24 cellular contexts compared by ENCODE assay signal in genomic region chr17:6608321-6608720, GRCh38. TPM values are rescaled to one million over a fixed set of nuclear protein-coding genes. Genes with fewer than 3 reads are reported as not detected.
DNase-seq lines count a peak whose midpoint lies in the region; ATAC-seq, FAIRE-seq and TF ChIP-seq lines count a peak whose summit lies in the region.
"Had no signal": no experiment of that assay in that cellular context is flagged by ENCODE, and none has a peak within 500 bp of the region (broad histone marks: within the 10 kb centered on the region; RNA-seq: fewer than 3 reads in every experiment).

No MANE protein-coding gene starts in this region.

- in situ Hi-C loops in GM23248 (cut with MboI): no loop called here

- peaks cover 45% of the 10 kb centered on the region for H3K36me3 ChIP-seq in GM23248 (ENCODE audit: low read depth)
- peaks cover 29% of the 10 kb centered on the region in 2 experiments for H3K36me3 ChIP-seq in endothelial cell of umbilical vein (ENCODE audit: control insufficient read depth in 2 of 2, extremely low read depth in 1 of 2, insufficient read depth in 2 of 2, low read length in 2 of 2)
- peaks cover 73% of the 10 kb centered on the region for H3K36me3 ChIP-seq in osteoblast (ENCODE audit: insufficient read depth, low read length)
- peaks cover 0 to 73% of the 10 kb centered on the region in 2 donors for H3K36me3 ChIP-seq in left lung
- peaks cover 6 to 85% of the 10 kb centered on the region in 2 donors for H3K36me3 ChIP-seq in psoas muscle (ENCODE audit: insufficient read depth in 1 of 2, low read depth in 1 of 2)
- H3K36me3 ChIP-seq: BE2C, ovary had no signal

- BruUV-seq in endothelial cell of umbilical vein (replicated peaks; lab: Mats Ljungman, UMichigan): no TSS peak

- no peak overlapping the region for H2AFZ ChIP-seq in GM23248
- no peak overlapping the region for H2AFZ ChIP-seq in endothelial cell of umbilical vein (ENCODE audit: low read depth, low read length)
- no peak overlapping the region for H2AFZ ChIP-seq in osteoblast (ENCODE audit: low read length)

- H4K20me1 ChIP-seq in GM23248 (ENCODE audit: insufficient read depth) (no peaks in the 10 kb centered on the region), endothelial cell of umbilical vein (replicated peaks; ENCODE audit: control insufficient read depth, extremely low read depth, insufficient read depth, low read length) (no peaks in the 10 kb centered on the region), osteoblast (ENCODE audit: insufficient read depth, low read length) (peaks cover 4% of the 10 kb centered on the region)

- TF ChIP-seq POLR2A in endothelial cell of umbilical vein (IDR thresholded peaks at IDR 0.05; ENCODE audit: low read depth, low read length): no peak

- H3K4me3 ChIP-seq in GM23248: no peak overlapping the region
- no peak overlapping the region for H3K4me3 ChIP-seq in endothelial cell of umbilical vein (replicated peaks in 1 of 3; ENCODE audit: insufficient read depth in 1 of 3, low read depth in 1 of 3, low read length in 3 of 3)
- H3K4me3 ChIP-seq in osteoblast (ENCODE audit: insufficient read depth, low read length): no peak overlapping the region
- H3K4me3 ChIP-seq in left lung: no peak overlapping the region
- no peak overlapping the region for H3K4me3 ChIP-seq in psoas muscle
- H3K4me3 ChIP-seq: K562, ovary, stomach had no signal

- H3K27ac ChIP-seq in GM23248: peak overlapping the region; percentile 30; the same call in 1 of the 2 replicates
- no peak overlapping the region for H3K27ac ChIP-seq in endothelial cell of umbilical vein (ENCODE audit: insufficient read depth, low read depth, low read length)
- H3K27ac ChIP-seq in osteoblast (ENCODE audit: low read depth, low read length): peak overlapping the region; percentile 5
- no peak overlapping the region for H3K27ac ChIP-seq in left lung
- H3K27ac ChIP-seq in psoas muscle: no peak overlapping the region
- H3K27ac ChIP-seq: ovary, stomach, VCaP had no signal

- FAIRE-seq in RCC 7860 (lab: Jason Lieb, UNC) (peak; percentile 66), endothelial cell of umbilical vein (lab: Jason Lieb, UNC) (no peak)
- FAIRE-seq: K562 had no signal

- intact Hi-C loops in endothelial cell of umbilical vein (cut with micrococcal nuclease): no loop called here
- intact Hi-C loops in left lung (cut with DNase I): no loop called here
- intact Hi-C loops in psoas muscle (cut with DNase I): no loop called here

- H3F3A ChIP-seq in GM23248 (ENCODE audit: insufficient read depth): no peaks in the 10 kb centered on the region

- no peaks in the 10 kb centered on the region for H3K9me1 ChIP-seq in endothelial cell of umbilical vein (replicated peaks; ENCODE audit: control insufficient read depth, extremely low read depth, insufficient read depth, low read length)

- H3K9me3 ChIP-seq in GM23248 (ENCODE audit: low read depth) (no peaks in the 10 kb centered on the region), endothelial cell of umbilical vein (replicated peaks; ENCODE audit: control insufficient read depth, insufficient read depth, low read length) (no peaks in the 10 kb centered on the region), osteoblast (ENCODE audit: low read depth, low read length) (no peaks in the 10 kb centered on the region), left lung (no peaks in the 10 kb centered on the region), psoas muscle (no peaks in the 10 kb centered on the region)
- H3K9me3 ChIP-seq: BE2C, Caco-2, ovary, stomach had no signal

- POLR2A ChIA-PET in endothelial cell of umbilical vein (lab: Charles Lee): no interaction called here

- DNase-seq in GM23248 (peak; percentile 73), RCC 7860 (ENCODE audit: low spot score) (peak; percentile 70), endothelial cell of umbilical vein (ENCODE audit: low read depth, low spot score) (no peak), osteoblast (ENCODE audit: insufficient read length, low spot score, missing footprints) (no peak), left lung (no peak), psoas muscle (no peak), activated gamma-delta T cell (lab: John Stamatoyannopoulos, UW) (no peak)
- DNase-seq: amniotic stem cell; BE2C; Caco-2; GDM1; mesenchymal stem cell; naive thymus-derived CD4-positive, alpha-beta T cell; NCI-H1048; NCI-H524; ovary; SIG-M5; stimulated activated CD4-positive, alpha-beta T cell treated with anti-CD3 and anti-CD28 coated beads, Interleukin-4, amount 100 ng/mL, for 1 hour; stomach; T-helper 17 cell had no signal

- H3K9me2 ChIP-seq in GM23248 (ENCODE audit: insufficient read depth): no peaks in the 10 kb centered on the region

- no peak overlapping the region for H3K4me2 ChIP-seq in GM23248 (ENCODE audit: unreplicated experiment)
- H3K4me2 ChIP-seq in endothelial cell of umbilical vein (ENCODE audit: insufficient read depth, low read length): no peak overlapping the region
- no peak overlapping the region for H3K4me2 ChIP-seq in osteoblast (ENCODE audit: insufficient read depth, low read length)

- dilution Hi-C loops in endothelial cell of umbilical vein (cut with MboI; ENCODE audit: extremely low pct_ligation_motif_present, low sequenced_read_pairs): no loop called here

- H3K4me1 ChIP-seq in GM23248 (ENCODE audit: insufficient read depth) (peaks cover 7% of the 10 kb centered on the region), endothelial cell of umbilical vein (ENCODE audit: control insufficient read depth, extremely low read depth, insufficient read depth, low read length) (no peaks in the 10 kb centered on the region), osteoblast (ENCODE audit: insufficient read depth, low read length) (peaks cover 2% of the 10 kb centered on the region), left lung (peaks cover 0 to 6% of the 10 kb centered on the region in 2 donors), psoas muscle (no peaks in the 10 kb centered on the region)
- H3K4me1 ChIP-seq: BE2C, Caco-2 had no signal

- TF ChIP-seq CTCF in endothelial cell of umbilical vein (IDR thresholded peaks at IDR 0.05; ENCODE audit: extremely low read depth in 1 of 2, insufficient read depth in 1 of 2, low read depth in 1 of 2, low read length in 2 of 2): no peak
- no peak for TF ChIP-seq CTCF in osteoblast (IDR thresholded peaks at IDR 0.05; ENCODE audit: extremely low read depth, low read depth, low read length)
- no peak for TF ChIP-seq CTCF in left lung (IDR thresholded peaks at IDR 0.05)
- no peak for TF ChIP-seq CTCF in psoas muscle (IDR thresholded peaks at IDR 0.05)

- H3K79me2 ChIP-seq in GM23248 (ENCODE audit: insufficient read depth) (peaks cover 13% of the 10 kb centered on the region), endothelial cell of umbilical vein (ENCODE audit: control insufficient read depth, insufficient read depth, low read length) (peaks cover under 1% of the 10 kb centered on the region), osteoblast (ENCODE audit: insufficient read depth, low read length) (peaks cover 2% of the 10 kb centered on the region)

- ATAC-seq in left lung (no peak), psoas muscle (no peak), GM21619 (IDR thresholded peaks at IDR 0.05; ENCODE audit: unreplicated experiment) (no peak)
- ATAC-seq: K562; naive thymus-derived CD4-positive, alpha-beta T cell; T-helper 17 cell had no signal

- WGBS in GM23248 (ENCODE audit: low coverage in 1 of 2, low lambda C conversion rate in 2 of 2, missing lambda C conversion rate in 2 of 2), 2 experiments: 35 to 41% methylated on average over 3 of the region's 3 CpGs
- 79 to 91% (median 86%) methylated on average over 3 of the region's 3 CpGs for WGBS in psoas muscle, 3 donors

- no peak overlapping the region for H3K9ac ChIP-seq in GM23248
- no peak overlapping the region for H3K9ac ChIP-seq in endothelial cell of umbilical vein (replicated peaks; ENCODE audit: extremely low read depth, insufficient read depth, low read length)

- H3K27me3 ChIP-seq in GM23248 (replicated peaks; ENCODE audit: insufficient read depth) (no peaks in the 10 kb centered on the region), endothelial cell of umbilical vein (ENCODE audit: control insufficient read depth in 2 of 2, insufficient read depth in 2 of 2, low read length in 2 of 2) (no peaks in the 10 kb centered on the region), osteoblast (ENCODE audit: insufficient read depth, low read length) (no peaks in the 10 kb centered on the region), left lung (no peaks in the 10 kb centered on the region), psoas muscle (ENCODE audit: insufficient read depth in 3 of 3, low read length in 2 of 3) (no peaks in the 10 kb centered on the region)
- H3K27me3 ChIP-seq: BE2C, ovary, stomach had no signal

- CTCF ChIA-PET in endothelial cell of umbilical vein (lab: Charles Lee): interaction anchor here (0.7 to 2.6 kb wide), 5 partner anchors 10 to 137 kb away, joined by 3 to 7 read pairs (median 5); no protein-coding TSS in a partner anchor

RNA-seq across cellular contexts. Expression of gene KIAA0753, which starts 32.2 kb away (rescaled TPM):
- total RNA-seq in GM23248 (2014; rRNA removed; shearing (Covaris generic)): 14.2 and 20.5 TPM in 2 replicates
- 5.8 and 6.9 TPM in 2 replicates for polyA plus RNA-seq in GM23248 (2016; fragmentation: Nextera tagmentation; extraction: Ambion mirVana)
- 20.1 and 23.9 TPM in 2 replicates for total RNA-seq in endothelial cell of umbilical vein
- polyA plus RNA-seq in endothelial cell of umbilical vein: 3.7 and 5.3 TPM in 2 replicates
- polyA plus RNA-seq in endothelial cell of umbilical vein (2011; cell fraction: cytosol; rRNA removed): 5.6 and 6.3 TPM in 2 replicates
- 36.4 and 36.7 TPM in 2 replicates for polyA plus RNA-seq in endothelial cell of umbilical vein (2011; cell fraction: nucleus; rRNA removed)
- polyA plus RNA-seq in endothelial cell of umbilical vein (2012): 15.5 and 16.5 TPM in 2 replicates
- 8.6 and 14.6 TPM in 2 replicates for polyA minus RNA-seq in endothelial cell of umbilical vein
- 6.1 TPM for polyA minus RNA-seq in endothelial cell of umbilical vein (2011; cell fraction: cytosol; rRNA and poly(A)+ RNA removed)
- 16.4 and 31.4 TPM in 2 replicates for polyA minus RNA-seq in endothelial cell of umbilical vein (2011; cell fraction: nucleus; rRNA and poly(A)+ RNA removed)
- total RNA-seq in osteoblast: 17.0 and 23.6 TPM in 2 replicates
- 10 to 100 TPM; 15.8 to 18.6 TPM for total RNA-seq in left lung
- total RNA-seq in psoas muscle: 1 to 10 TPM; 2.7 to 4.3 (median 3.0) TPM
- polyA plus RNA-seq in psoas muscle: 1 to 10 TPM; 2.4 to 4.7 (median 3.5) TPM

RNA-seq across cellular contexts. Expression of gene TXNDC17, which starts 32.5 kb away (rescaled TPM):
- 112 and 152 TPM in 2 replicates for total RNA-seq in GM23248 (2014; rRNA removed; shearing (Covaris generic))
- polyA plus RNA-seq in GM23248 (2016; fragmentation: Nextera tagmentation; extraction: Ambion mirVana) (630 and 673 TPM in 2 replicates), endothelial cell of umbilical vein (220 and 297 TPM in 2 replicates), psoas muscle (100 to 1,000 TPM in 2 of 3 donors, 10 to 100 TPM in 1; 81.1 to 159 (median 100) TPM)
- total RNA-seq in endothelial cell of umbilical vein (101 and 103 TPM in 2 replicates), osteoblast (70.6 and 79.0 TPM in 2 replicates), left lung (100 to 1,000 TPM in 1 of 2 donors, 10 to 100 TPM in 1; 93.1 to 102 TPM), psoas muscle (10 to 100 TPM; 27.5 to 41.1 (median 30.9) TPM)
- polyA plus RNA-seq in endothelial cell of umbilical vein (2011; cell fraction: cytosol; rRNA removed): 376 and 452 TPM in 2 replicates
- polyA plus RNA-seq in endothelial cell of umbilical vein (2011; cell fraction: nucleus; rRNA removed): 95.2 and 117 TPM in 2 replicates
- 251 and 331 TPM in 2 replicates for polyA plus RNA-seq in endothelial cell of umbilical vein (2012)
- polyA minus RNA-seq in endothelial cell of umbilical vein: 27.2 and 46.9 TPM in 2 replicates
- 57.1 TPM for polyA minus RNA-seq in endothelial cell of umbilical vein (2011; cell fraction: cytosol; rRNA and poly(A)+ RNA removed)
- 7.5 and 13.0 TPM in 2 replicates for polyA minus RNA-seq in endothelial cell of umbilical vein (2011; cell fraction: nucleus; rRNA and poly(A)+ RNA removed)

RNA-seq across cellular contexts. Expression of gene MED31, which starts 43.1 kb away (rescaled TPM):
- total RNA-seq in GM23248 (2014; rRNA removed; shearing (Covaris generic)): 4.8 and 8.9 TPM in 2 replicates
- polyA plus RNA-seq in GM23248 (2016; fragmentation: Nextera tagmentation; extraction: Ambion mirVana) (64.9 and 70.0 TPM in 2 replicates), endothelial cell of umbilical vein (13.7 and 15.5 TPM in 2 replicates), psoas muscle (10 to 100 TPM; 12.7 to 55.2 (median 22.0) TPM)
- total RNA-seq in endothelial cell of umbilical vein (28.0 and 29.4 TPM in 2 replicates), osteoblast (5.4 and 9.1 TPM in 2 replicates), left lung (10 to 100 TPM; 19.1 to 26.8 TPM), psoas muscle (10 to 100 TPM; 12.2 to 12.8 (median 12.7) TPM)
- polyA plus RNA-seq in endothelial cell of umbilical vein (2011; cell fraction: cytosol; rRNA removed): 20.9 and 22.3 TPM in 2 replicates
- polyA plus RNA-seq in endothelial cell of umbilical vein (2011; cell fraction: nucleus; rRNA removed): 11.6 and 12.5 TPM in 2 replicates
- polyA plus RNA-seq in endothelial cell of umbilical vein (2012): 19.4 and 26.0 TPM in 2 replicates
- 6.0 and 9.9 TPM in 2 replicates for polyA minus RNA-seq in endothelial cell of umbilical vein
- 5.8 TPM for polyA minus RNA-seq in endothelial cell of umbilical vein (2011; cell fraction: cytosol; rRNA and poly(A)+ RNA removed)
- polyA minus RNA-seq in endothelial cell of umbilical vein (2011; cell fraction: nucleus; rRNA and poly(A)+ RNA removed): 16.3 and 24.4 TPM in 2 replicates

RNA-seq across cellular contexts. Expression of gene C17orf100, which starts 43.2 kb away (rescaled TPM):
- total RNA-seq in GM23248 (2014; rRNA removed; shearing (Covaris generic)): 0.63 and 0.86 TPM in 2 replicates
- 5.2 and 5.5 TPM in 2 replicates for polyA plus RNA-seq in GM23248 (2016; fragmentation: Nextera tagmentation; extraction: Ambion mirVana)
- total RNA-seq in endothelial cell of umbilical vein: 1.4 and 1.6 TPM in 2 replicates
- polyA plus RNA-seq in endothelial cell of umbilical vein: 0.99 and 1.6 TPM in 2 replicates
- polyA plus RNA-seq in endothelial cell of umbilical vein (2011; cell fraction: cytosol; rRNA removed): 0.68 and 1.3 TPM in 2 replicates
- 0.74 and 0.88 TPM in 2 replicates for polyA plus RNA-seq in endothelial cell of umbilical vein (2011; cell fraction: nucleus; rRNA removed)
- 0.98 and 1.8 TPM in 2 replicates for polyA plus RNA-seq in endothelial cell of umbilical vein (2012)
- polyA minus RNA-seq in endothelial cell of umbilical vein: 0.49 and 0.80 TPM in 2 replicates
- not detected for polyA minus RNA-seq in endothelial cell of umbilical vein (2011; cell fraction: cytosol; rRNA and poly(A)+ RNA removed)
- polyA minus RNA-seq in endothelial cell of umbilical vein (2011; cell fraction: nucleus; rRNA and poly(A)+ RNA removed): 0.58 and 1.0 TPM in 2 replicates
- 0.29 and 0.72 TPM in 2 replicates for total RNA-seq in osteoblast
- 1 to 10 TPM; 1.3 to 2.2 TPM for total RNA-seq in left lung
- total RNA-seq in psoas muscle: under 1 TPM; 0.34 to 0.77 (median 0.65) TPM
- 1 to 10 TPM in 2 of 3 donors, under 1 TPM in 1; 0.61 to 1.4 (median 1.3) TPM for polyA plus RNA-seq in psoas muscle
- total RNA-seq: skeletal muscle tissue had no signal

RNA-seq across cellular contexts. Expression of gene PITPNM3, which starts 52.0 kb away (rescaled TPM):
- 12.8 and 13.7 TPM in 2 replicates for total RNA-seq in GM23248 (2014; rRNA removed; shearing (Covaris generic))
- polyA plus RNA-seq in GM23248 (2016; fragmentation: Nextera tagmentation; extraction: Ambion mirVana): 6.5 and 6.9 TPM in 2 replicates
- 0.76 and 1.9 TPM in 2 replicates for total RNA-seq in endothelial cell of umbilical vein
- 1.0 and 1.1 TPM in 2 replicates for polyA plus RNA-seq in endothelial cell of umbilical vein
- 0.81 and 1.1 TPM in 2 replicates for polyA plus RNA-seq in endothelial cell of umbilical vein (2011; cell fraction: cytosol; rRNA removed)
- 3.0 and 3.9 TPM in 2 replicates for polyA plus RNA-seq in endothelial cell of umbilical vein (2011; cell fraction: nucleus; rRNA removed)
- 0.30 and 0.40 TPM in 2 replicates for polyA plus RNA-seq in endothelial cell of umbilical vein (2012)
- polyA minus RNA-seq in endothelial cell of umbilical vein: 0.85 and 1.1 TPM in 2 replicates
- polyA minus RNA-seq in endothelial cell of umbilical vein (2011; cell fraction: cytosol; rRNA and poly(A)+ RNA removed): 17.0 TPM
- 1.3 and 1.9 TPM in 2 replicates for polyA minus RNA-seq in endothelial cell of umbilical vein (2011; cell fraction: nucleus; rRNA and poly(A)+ RNA removed)
- 1.8 TPM in 2 replicates for total RNA-seq in osteoblast
- total RNA-seq in left lung: 10 to 100 TPM; 12.3 to 13.8 TPM
- total RNA-seq in psoas muscle: under 1 TPM; 0.32 to 0.65 (median 0.53) TPM
- polyA plus RNA-seq in psoas muscle: under 1 TPM; 0.08 to 0.31 (median 0.27) TPM

Comparison
In these comparisons a context has a peak if more than half of its experiments do, and no peak if none do; other contexts are left out.
1. DNase-seq: peak in GM23248 (single experiment) and RCC 7860 (single experiment); none in endothelial cell of umbilical vein (single experiment), osteoblast (single experiment), left lung (0 of 2), psoas muscle (0 of 2) and activated gamma-delta T cell (single experiment).
2. H3K27ac ChIP-seq: peak in GM23248 (single experiment) and osteoblast (single experiment); none in endothelial cell of umbilical vein (single experiment), left lung (0 of 2) and psoas muscle (single experiment).